ENCODE assay signal across 18 cellular contexts in genomic region chr1:158248771-158249170, GRCh38. TPM values are rescaled to one million over a fixed set of nuclear protein-coding genes. Genes with fewer than 3 reads are reported as not detected.
DNase-seq lines count a peak whose midpoint lies in the region; ATAC-seq, FAIRE-seq and TF ChIP-seq lines count a peak whose summit lies in the region.
"Had no signal": no experiment of that assay in that cellular context is flagged by ENCODE, and none has a peak within 500 bp of the region (broad histone marks: within the 10 kb centered on the region; RNA-seq: fewer than 3 reads in every experiment).

No MANE protein-coding gene starts in this region.

- peaks cover 31% of the 10 kb centered on the region for H3K4me1 Mint-ChIP-seq in activated naive CD8-positive, alpha-beta T cell treated with anti-CD3 and anti-CD28 coated beads, Interleukin-2, amount 50 U/mL, for 24 hours
- H3K4me1 Mint-ChIP-seq: neural crest cell had no signal

- H3K36me3 Mint-ChIP-seq in activated naive CD8-positive, alpha-beta T cell treated with anti-CD3 and anti-CD28 coated beads, Interleukin-2, amount 50 U/mL, for 24 hours (ENCODE audit: low read depth), result no peaks in the 10 kb centered on the region
- H3K36me3 Mint-ChIP-seq: activated naive CD4-positive, alpha-beta T cell treated with anti-CD3 and anti-CD28 coated beads, Interleukin-2, amount 50 U/mL, for 72 hours had no signal

- intact Hi-C loops in right lobe of liver (cut with DNase I), result no loop called here
- intact Hi-C loops in HepG2 (cut with micrococcal nuclease; ENCODE audit: unreplicated experiment), result no loop called here
- intact Hi-C loops in dorsolateral prefrontal cortex (cut with DNase I), result no loop called here

- no peak overlapping the region for H3K4me2 ChIP-seq in HepG2 (ENCODE audit: low read depth, low read length)

- H3K79me2 ChIP-seq in HepG2 (ENCODE audit: insufficient read depth, low read length), result no peaks in the 10 kb centered on the region

- no peak for TF ChIP-seq EP300 in HepG2 (IDR thresholded peaks at IDR 0.05; ENCODE audit: low read depth in 2 of 2, low read length in 2 of 2)
- no peak for TF ChIP-seq EP300 in HepG2 (CRISPR knock-in tag; IDR thresholded peaks at IDR 0.05; ENCODE audit: borderline replicate concordance)

- H3K27me3 Mint-ChIP-seq in activated naive CD8-positive, alpha-beta T cell treated with anti-CD3 and anti-CD28 coated beads, Interleukin-2, amount 50 U/mL, for 24 hours, result peaks cover 58% of the 10 kb centered on the region

- no peak for FAIRE-seq in HepG2 (lab: Jason Lieb, UNC)
- FAIRE-seq: bronchial epithelial cell had no signal

- TF ChIP-seq CTCF in right lobe of liver (IDR thresholded peaks at IDR 0.05), result no peak
- no peak for TF ChIP-seq CTCF in HepG2 (CRISPR knock-in tag; IDR thresholded peaks at IDR 0.05)
- TF ChIP-seq CTCF in dorsolateral prefrontal cortex (IDR thresholded peaks at IDR 0.05 in 54 of 56, conservative IDR thresholded peaks at IDR 0.05 in 2 of 56; ENCODE audit: low read depth in 1 of 56, partially characterized antibody in 56 of 56), result no peak

- H3K27ac Mint-ChIP-seq in activated naive CD8-positive, alpha-beta T cell treated with anti-CD3 and anti-CD28 coated beads, Interleukin-2, amount 50 U/mL, for 24 hours, result peak overlapping the region; percentile 12

- H3K4me1 ChIP-seq in right lobe of liver (no peaks in the 10 kb centered on the region), HepG2 (ENCODE audit: insufficient read depth, low read length) (no peaks in the 10 kb centered on the region)

- TF ChIP-seq POLR2A in right lobe of liver (IDR thresholded peaks at IDR 0.05) (no peak), HepG2 (IDR thresholded peaks at IDR 0.05; ENCODE audit: insufficient read depth in 1 of 2, low read depth in 2 of 2, low read length in 2 of 2) (no peak)

- in situ Hi-C loops in HepG2 (cut with HindIII; ENCODE audit: extremely low pct_ligation_motif_present, low pct_unique_long_range_greater_than_20kb), result no loop called here

- H3K27me3 ChIP-seq in right lobe of liver (no peaks in the 10 kb centered on the region), HepG2 (ENCODE audit: control insufficient read depth in 1 of 2, insufficient read depth in 2 of 2, low read length in 2 of 2) (no peaks in the 10 kb centered on the region), dorsolateral prefrontal cortex (peaks cover 0 to 3% (median 0%) of the 10 kb centered on the region in 45 donors)
- H3K27me3 ChIP-seq: tibial nerve had no signal

- H3K4me3 Mint-ChIP-seq in activated naive CD8-positive, alpha-beta T cell treated with anti-CD3 and anti-CD28 coated beads, Interleukin-2, amount 50 U/mL, for 24 hours, result no peak overlapping the region
- H3K4me3 Mint-ChIP-seq: neural crest cell had no signal

- peak in 3 of 4 donors; percentile 38 to 50 (median 49) for ATAC-seq in right lobe of liver
- ATAC-seq in HepG2, result no peak
- ATAC-seq in activated naive CD8-positive, alpha-beta T cell treated with anti-CD3 and anti-CD28 coated beads, Interleukin-2, amount 50 U/mL, for 24 hours, result no peak
- no peak for ATAC-seq in HG03439 (IDR thresholded peaks at IDR 0.05; ENCODE audit: unreplicated experiment)
- ATAC-seq: SK-N-SH treated with all-trans-retinoic acid at 6 μM for 48 hours had no signal

- no peaks in the 10 kb centered on the region for H4K20me1 ChIP-seq in HepG2 (ENCODE audit: insufficient read depth, low read length)

- 25% methylated on average over 2 of the region's 2 CpGs for WGBS in right lobe of liver (ENCODE audit: insufficient coverage, low coverage, low lambda C conversion rate, missing lambda C conversion rate)
- WGBS in HepG2 (ENCODE audit: low lambda C conversion rate), result 24% methylated on average over 2 of the region's 2 CpGs

- CTCF ChIA-PET in HepG2 (lab: Yijun Ruan, JAX; ENCODE audit: low intra/inter-chr PET ratio, low total read pairs), result no interaction called here

- H3K9ac ChIP-seq in HepG2 (ENCODE audit: insufficient read depth, low read depth, low read length), result no peak overlapping the region

- POLR2A ChIA-PET in HepG2 (lab: Yijun Ruan, JAX), result no interaction called here

- no peak for TF ChIP-seq RAD21 in HepG2 (CRISPR knock-in tag; IDR thresholded peaks at IDR 0.05)

- DNase-seq in right lobe of liver (no peak), HepG2 (ENCODE audit: low spot score) (no peak), NOMO-1 (lab: John Stamatoyannopoulos, UW; ENCODE audit: unreplicated experiment in 2 of 2) (peak; percentile 22 to 66), NCI-H1694 treated with DMSO at 0.1 percent for 48 hours (lab: John Stamatoyannopoulos, UW) (no peak), H4 (ENCODE audit: low spot score) (no peak), dorsolateral prefrontal cortex (no peak)
- DNase-seq in activated naive CD8-positive, alpha-beta T cell treated with anti-CD3 and anti-CD28 coated beads, Interleukin-2, amount 50 U/mL, for 24 hours, result no peak
- DNase-seq: activated CD4-positive, CD25-positive, alpha-beta regulatory T cell treated with anti-CD3 and anti-CD28 coated beads, Interleukin-2, amount 50 U/mL, for 72 hours; activated CD8-positive, alpha-beta memory T cell treated with anti-CD3 and anti-CD28 coated beads, Interleukin-2, amount 50 U/mL, for 48 hours; GOT3; NCI-H1105 treated with DMSO at 0.1 percent for 48 hours had no signal

- no peak overlapping the region for H3K4me3 ChIP-seq in right lobe of liver
- no peak overlapping the region for H3K4me3 ChIP-seq in HepG2 (replicated peaks in 1 of 3; ENCODE audit: insufficient read depth in 1 of 3, low read depth in 2 of 3, low read length in 3 of 3)
- H3K4me3 ChIP-seq in dorsolateral prefrontal cortex, result no peak overlapping the region
- H3K4me3 ChIP-seq: lung, tibial nerve had no signal

- no TSS peak for BruUV-seq in HepG2 (replicated peaks; lab: Mats Ljungman, UMichigan)

- H3K36me3 ChIP-seq in right lobe of liver, result no peaks in the 10 kb centered on the region
- H3K36me3 ChIP-seq in HepG2 (replicated peaks in 1 of 2; ENCODE audit: control insufficient read depth in 1 of 2, insufficient read depth in 2 of 2, low read length in 2 of 2), result no peaks in the 10 kb centered on the region
- H3K36me3 ChIP-seq: tibial nerve had no signal

- no peaks in the 10 kb centered on the region for H3K9me3 ChIP-seq in right lobe of liver
- no peaks in the 10 kb centered on the region for H3K9me3 ChIP-seq in HepG2 (ENCODE audit: low read length)
- H3K9me3 ChIP-seq: tibial nerve had no signal

- H3K27ac ChIP-seq in right lobe of liver (no peak overlapping the region), HepG2 (ENCODE audit: extremely low read length, insufficient read depth, low read length) (no peak overlapping the region), dorsolateral prefrontal cortex (no peak overlapping the region)
- H3K27ac ChIP-seq: tibial nerve had no signal

- H3K9me3 Mint-ChIP-seq in activated naive CD8-positive, alpha-beta T cell treated with anti-CD3 and anti-CD28 coated beads, Interleukin-2, amount 50 U/mL, for 24 hours, result peaks cover 5% of the 10 kb centered on the region
- H3K9me3 Mint-ChIP-seq: activated naive CD4-positive, alpha-beta T cell treated with anti-CD3 and anti-CD28 coated beads, Interleukin-2, amount 50 U/mL, for 72 hours; neural crest cell had no signal

- no peak overlapping the region for H2AFZ ChIP-seq in HepG2 (ENCODE audit: low read length)

RNA-seq across cellular contexts. Expression of gene CD1A, which starts 5.5 kb away (rescaled TPM):
- not detected for total RNA-seq in right lobe of liver
- not detected in 2 replicates for total RNA-seq in HepG2 (2016; rRNA removed; fragmentation: Illumina TruSeq; extraction: Trizol)
- not detected in 2 replicates for total RNA-seq in HepG2 (2016; cell fraction: cytosol; rRNA removed; fragmentation: Illumina TruSeq; extraction: Trizol; ENCODE audit: low read depth)
- not detected in 2 replicates for total RNA-seq in HepG2 (2016; cell fraction: insoluble cytoplasmic fraction; rRNA removed; fragmentation: Illumina TruSeq; extraction: Trizol)
- not detected in 2 replicates for total RNA-seq in HepG2 (2016; cell fraction: membrane; rRNA removed; fragmentation: Illumina TruSeq; extraction: Trizol)
- total RNA-seq in HepG2 (2016; cell fraction: nucleus; rRNA removed; fragmentation: Illumina TruSeq; extraction: Trizol), result not detected in 2 replicates
- not detected in 2 replicates for polyA plus RNA-seq in HepG2 (2011; rRNA removed)
- polyA plus RNA-seq in HepG2 (2011; cell fraction: cytosol; rRNA removed), result not detected in 2 replicates
- not detected in 2 replicates for polyA plus RNA-seq in HepG2 (2011; cell fraction: nucleus; rRNA removed)
- not detected in 2 replicates for polyA plus RNA-seq in HepG2 (2012)
- not detected in 2 replicates for polyA plus RNA-seq in HepG2 (2016; cell fraction: cytosol; fragmentation: Illumina TruSeq; extraction: Trizol; ENCODE audit: low read depth)
- polyA plus RNA-seq in HepG2 (2016; cell fraction: insoluble cytoplasmic fraction; fragmentation: Illumina TruSeq; extraction: Trizol; ENCODE audit: low read depth), result not detected in 2 replicates
- not detected in 2 replicates for polyA plus RNA-seq in HepG2 (2016; cell fraction: membrane; fragmentation: Illumina TruSeq; extraction: Trizol; ENCODE audit: low read depth)
- polyA plus RNA-seq in HepG2 (2016; cell fraction: nucleus; fragmentation: Illumina TruSeq; extraction: Trizol; ENCODE audit: insufficient read depth, low read depth), result not detected in 2 replicates
- polyA minus RNA-seq in HepG2 (2011; rRNA and poly(A)+ RNA removed; ENCODE audit: low replicate concordance), result not detected in 2 replicates
- polyA minus RNA-seq in HepG2 (2011; cell fraction: cytosol; rRNA and poly(A)+ RNA removed), result not detected in 2 replicates
- polyA minus RNA-seq in HepG2 (2011; cell fraction: nucleus; rRNA and poly(A)+ RNA removed), result not detected in 2 replicates
- not detected in 2 replicates for total RNA-seq in H4 (2014; rRNA removed; shearing (Covaris generic))
- total RNA-seq in dorsolateral prefrontal cortex, result not detected
- total RNA-seq: bronchial epithelial cell, neural crest cell, tibial nerve had no signal

RNA-seq across cellular contexts. Expression of gene CD1C, which starts 41.0 kb away (rescaled TPM):
- under 1 TPM in 3 of 6 experiments, not detected in 3; 0.24 to 0.60 (median 0.31) TPM for total RNA-seq in right lobe of liver
- not detected in 2 replicates for total RNA-seq in HepG2 (2016; rRNA removed; fragmentation: Illumina TruSeq; extraction: Trizol)
- total RNA-seq in HepG2 (2016; cell fraction: cytosol; rRNA removed; fragmentation: Illumina TruSeq; extraction: Trizol; ENCODE audit: low read depth), result not detected in 2 replicates
- total RNA-seq in HepG2 (2016; cell fraction: insoluble cytoplasmic fraction; rRNA removed; fragmentation: Illumina TruSeq; extraction: Trizol), result not detected in 2 replicates
- total RNA-seq in HepG2 (2016; cell fraction: membrane; rRNA removed; fragmentation: Illumina TruSeq; extraction: Trizol), result not detected in 2 replicates
- total RNA-seq in HepG2 (2016; cell fraction: nucleus; rRNA removed; fragmentation: Illumina TruSeq; extraction: Trizol), result not detected in 2 replicates
- polyA plus RNA-seq in HepG2 (2011; rRNA removed), result not detected in 2 replicates
- not detected in 2 replicates for polyA plus RNA-seq in HepG2 (2011; cell fraction: cytosol; rRNA removed)
- polyA plus RNA-seq in HepG2 (2011; cell fraction: nucleus; rRNA removed), result not detected in 2 replicates
- not detected in 2 replicates for polyA plus RNA-seq in HepG2 (2012)
- polyA plus RNA-seq in HepG2 (2016; cell fraction: cytosol; fragmentation: Illumina TruSeq; extraction: Trizol; ENCODE audit: low read depth), result not detected in 2 replicates
- polyA plus RNA-seq in HepG2 (2016; cell fraction: insoluble cytoplasmic fraction; fragmentation: Illumina TruSeq; extraction: Trizol; ENCODE audit: low read depth), result not detected in 2 replicates
- polyA plus RNA-seq in HepG2 (2016; cell fraction: membrane; fragmentation: Illumina TruSeq; extraction: Trizol; ENCODE audit: low read depth), result not detected in 2 replicates
- not detected in 2 replicates for polyA plus RNA-seq in HepG2 (2016; cell fraction: nucleus; fragmentation: Illumina TruSeq; extraction: Trizol; ENCODE audit: insufficient read depth, low read depth)
- not detected in 2 replicates for polyA minus RNA-seq in HepG2 (2011; rRNA and poly(A)+ RNA removed; ENCODE audit: low replicate concordance)
- polyA minus RNA-seq in HepG2 (2011; cell fraction: cytosol; rRNA and poly(A)+ RNA removed), result not detected in 2 replicates
- polyA minus RNA-seq in HepG2 (2011; cell fraction: nucleus; rRNA and poly(A)+ RNA removed), result not detected in 2 replicates
- not detected in 2 replicates for total RNA-seq in H4 (2014; rRNA removed; shearing (Covaris generic))
- under 1 TPM in 4 of 120 experiments, not detected in 116; 0.32 to 0.90 (median 0.50) TPM for total RNA-seq in dorsolateral prefrontal cortex
- total RNA-seq: bronchial epithelial cell, neural crest cell had no signal

Comparison
In these comparisons a context has a peak if more than half of its experiments do, and no peak if none do; other contexts are left out.
1. ATAC-seq: peak in right lobe of liver (3 of 4); none in HepG2 (single experiment), activated naive CD8-positive, alpha-beta T cell treated with anti-CD3 and anti-CD28 coated beads, Interleukin-2, amount 50 U/mL, for 24 hours (single experiment) and HG03439 (single experiment).
2. DNase-seq: peak in NOMO-1 (2 of 2); none in right lobe of liver (0 of 3), HepG2 (single experiment), activated naive CD8-positive, alpha-beta T cell treated with anti-CD3 and anti-CD28 coated beads, Interleukin-2, amount 50 U/mL, for 24 hours (single experiment), NCI-H1694 treated with DMSO at 0.1 percent for 48 hours (single experiment), H4 (single experiment) and dorsolateral prefrontal cortex (0 of 10).